In the genomic region with DNA sequence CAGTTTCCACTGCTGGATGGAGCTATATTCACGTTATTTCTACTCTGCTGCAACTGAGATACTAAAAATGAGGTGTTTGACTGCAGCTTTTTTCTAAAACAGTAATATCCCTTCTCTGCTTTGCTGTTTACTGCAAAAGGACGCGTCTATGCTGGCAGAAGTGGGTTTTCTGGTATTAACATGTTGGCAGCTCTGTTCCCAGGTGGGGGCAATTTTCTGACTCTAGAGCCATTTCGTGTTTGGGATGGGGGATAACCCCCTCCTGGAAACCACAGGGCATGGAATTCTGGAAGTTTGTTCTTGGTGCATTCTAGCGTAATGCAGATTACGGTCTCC, we compare ENCODE assay signal across 12 cellular contexts. TPM values are rescaled to one million over a fixed set of nuclear protein-coding genes. Genes with fewer than 3 reads are reported as not detected.
DNase-seq lines count a peak whose midpoint lies in the region; ATAC-seq and TF ChIP-seq lines count a peak whose summit lies in the region.
"Had no signal": no experiment of that assay in that cellular context is flagged by ENCODE, and none has a peak within 500 bp of the region (broad histone marks: within the 10 kb centered on the region; RNA-seq: fewer than 3 reads in every experiment).

No MANE protein-coding gene starts in this region.

- no peak for DNase-seq in CD14-positive monocyte (ENCODE audit: low spot score)
- DNase-seq in Jurkat, Clone E6-1 (ENCODE audit: low read depth, low spot score) = no peak
- no peak for DNase-seq in kidney glomerular epithelial cell (lab: John Stamatoyannopoulos, UW)
- no peak for DNase-seq in NCI-H774 (lab: John Stamatoyannopoulos, UW)
- DNase-seq in NOMO-1 treated with dmso at 0.1 percent for 144 hours (lab: John Stamatoyannopoulos, UW; ENCODE audit: unreplicated experiment) = no peak
- DNase-seq: DMS53, NCI-H82 had no signal

- peaks cover 83% of the 10 kb centered on the region for H3K4me1 Mint-ChIP-seq in CD14-positive monocyte
- peaks cover 41% of the 10 kb centered on the region for H3K4me1 Mint-ChIP-seq in nephron

- H3K9me3 Mint-ChIP-seq in CD14-positive monocyte (peaks cover 0 to 2% (median 0%) of the 10 kb centered on the region in 7 donors), nephron (no peaks in the 10 kb centered on the region)

- H3K4me3 ChIP-seq in Jurkat, Clone E6-1 (ENCODE audit: low read length) = peak overlapping the region; percentile 44
- H3K4me3 ChIP-seq: K562 had no signal

- H3K4me3 Mint-ChIP-seq in CD14-positive monocyte = peak overlapping the region; percentile 98
- H3K4me3 Mint-ChIP-seq in nephron = peak overlapping the region; percentile 78 to 82 (median 79)

- intact Hi-C loops in CD14-positive monocyte (cut with micrococcal nuclease) = loop anchor here (5.0 to 10.0 kb wide), 2 partner anchors 101 to 234 kb away; a partner anchor contains a TSS

- H3K27ac ChIP-seq in cingulate gyrus (ENCODE audit: low read depth, low read length) = peak overlapping the region; percentile 85

- ATAC-seq in GM21717 (IDR thresholded peaks at IDR 0.05; ENCODE audit: unreplicated experiment) = no peak
- ATAC-seq: K562, left cardiac atrium had no signal

- TF ChIP-seq CTCF in CD14-positive monocyte (IDR thresholded peaks at IDR 0.05) (no peak), nephron (IDR thresholded peaks at IDR 0.05; ENCODE audit: unreplicated experiment in 3 of 3) (no peak)

- H3K27me3 Mint-ChIP-seq in CD14-positive monocyte (ENCODE audit: low read depth in 3 of 3) (peaks cover 0 to 5% (median 4%) of the 10 kb centered on the region in 3 donors), nephron (ENCODE audit: low read depth) (no peaks in the 10 kb centered on the region)

- H3K36me3 Mint-ChIP-seq in CD14-positive monocyte (peaks cover 56 to 88% of the 10 kb centered on the region in 2 donors), nephron (ENCODE audit: low read depth) (no peaks in the 10 kb centered on the region)

- H3K27ac Mint-ChIP-seq in CD14-positive monocyte = peak overlapping the region; percentile 90 to 99 (median 95)
- peak overlapping the region; percentile 87 to 95 (median 93) for H3K27ac Mint-ChIP-seq in nephron

RNA-seq across cellular contexts. Expression of a gene that starts 4.9 kb away (rescaled TPM):
- polyA plus RNA-seq in CD14-positive monocyte = 10 to 100 TPM; 34.9 to 43.0 TPM
- 140 TPM for polyA plus RNA-seq in Jurkat, Clone E6-1 (2012; ENCODE audit: insufficient read depth, insufficient read length)

RNA-seq across cellular contexts. Expression of a gene that starts 17.9 kb away (rescaled TPM):
- polyA plus RNA-seq in CD14-positive monocyte = 10 to 100 TPM in 1 of 2 donors, 1 to 10 TPM in 1; 9.1 to 10.3 TPM
- polyA plus RNA-seq in Jurkat, Clone E6-1 (2012; ENCODE audit: insufficient read depth, insufficient read length) = 58.7 TPM

RNA-seq across cellular contexts. Expression of a gene that starts 32.1 kb away (rescaled TPM):
- polyA plus RNA-seq in CD14-positive monocyte = 1 to 10 TPM; 3.6 to 5.8 TPM
- polyA plus RNA-seq in Jurkat, Clone E6-1 (2012; ENCODE audit: insufficient read depth, insufficient read length) = 1.0 TPM
